9 cellular contexts compared by ENCODE assay signal in the genomic region with DNA sequence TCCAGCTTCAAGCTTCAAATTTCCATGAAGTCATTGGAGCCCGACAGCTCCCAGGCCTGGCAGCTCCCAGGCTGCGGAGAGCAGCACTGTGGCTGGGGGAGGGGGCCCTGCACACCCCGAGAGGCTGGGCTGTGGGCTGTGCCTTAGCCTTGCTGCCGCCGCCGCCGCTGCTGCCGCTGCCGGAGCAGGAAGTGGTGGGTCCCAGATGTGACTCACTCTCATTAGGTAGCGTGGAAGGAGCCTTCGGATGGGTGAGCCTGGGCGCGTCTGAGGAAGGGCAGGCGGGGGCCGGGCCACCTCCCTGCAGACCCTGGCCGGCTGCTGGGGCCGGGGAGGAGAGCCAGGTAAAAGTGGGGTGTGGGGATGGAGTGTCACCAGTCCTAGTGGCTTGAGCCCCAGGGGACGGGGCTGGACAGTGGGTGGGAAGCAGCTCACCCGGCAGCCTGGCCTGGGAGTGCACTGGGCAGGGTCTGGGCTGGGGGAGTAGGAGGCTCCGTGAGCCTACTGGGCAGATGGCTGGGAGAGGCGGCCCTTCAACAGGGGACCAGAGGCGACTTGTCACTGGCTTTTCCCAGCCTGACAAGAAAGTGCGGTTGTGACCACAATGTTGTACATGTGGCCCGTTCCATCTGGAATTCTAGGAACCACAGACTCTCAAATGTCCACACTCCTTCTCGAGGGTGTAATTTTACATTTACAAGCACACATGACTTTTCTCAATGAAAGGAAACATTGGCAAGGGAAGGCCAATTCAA. TPM values are rescaled to one million over a fixed set of nuclear protein-coding genes. Genes with fewer than 3 reads are reported as not detected.
A peak's percentile ranks its signal among the peaks of the same experiment; 100 is the strongest.
DNase-seq lines count a peak whose midpoint lies in the region; ATAC-seq, FAIRE-seq and TF ChIP-seq lines count a peak whose summit lies in the region.
"Had no signal": no experiment of that assay in that cellular context is flagged by ENCODE, and none has a peak within 500 bp of the region (broad histone marks: within the 10 kb centered on the region; RNA-seq: fewer than 3 reads in every experiment).

A gene (plus strand): TSS at position 215 of the 755 bp plus-strand sequence. CDS start 21,629 bp downstream, outside the sequence.

- peaks cover 0 to 37% (median 4%) of the 10 kb centered on the region in 3 donors for H3K4me1 ChIP-seq in gastroesophageal sphincter

- no peaks in the 10 kb centered on the region for H3K9me3 Mint-ChIP-seq in activated T-helper 1 cell treated with anti-CD3 and anti-CD28 coated beads, Interleukin-12 subunit alpha, Interleukin-12 subunit beta, Interleukin-2, Interleukin-4 antibody, amounts not matched to agents 30 ng/mL and 10 ng/mL and 1 ng/mL, durations not matched to agents 14 hours and 24 hours and 36 hours

- DNase-seq in NK-92 treated with Interleukin-12 subunit alpha and Interleukin-12 subunit beta, amount 100 ng/mL, for 24 hours (lab: John Stamatoyannopoulos, UW) = peak; percentile 81
- DNase-seq in NK-92 (lab: John Stamatoyannopoulos, UW; ENCODE audit: unreplicated experiment) (no peak), renal cortical epithelial cell (ENCODE audit: low read depth) (peak; percentile 73), urothelium cell line (ENCODE audit: low spot score) (peak; percentile 90)
- peak; percentile 79 for DNase-seq in activated T-helper 1 cell treated with anti-CD3 and anti-CD28 coated beads, Interleukin-12 subunit alpha, Interleukin-12 subunit beta, Interleukin-2, Interleukin-4 antibody, amounts not matched to agents 30 ng/mL and 10 ng/mL and 1 ng/mL, durations not matched to agents 14 hours and 24 hours and 36 hours (ENCODE audit: low spot score)

- no peaks in the 10 kb centered on the region for H3K27me3 ChIP-seq in gastroesophageal sphincter

- TF ChIP-seq EP300 in gastroesophageal sphincter (IDR thresholded peaks at IDR 0.05) = no peak

- H3K36me3 ChIP-seq in gastroesophageal sphincter = no peaks in the 10 kb centered on the region

- peak within 1 kb of the TSS in 1 of 2 donors; percentile 44 for H3K4me3 ChIP-seq in gastroesophageal sphincter

- intact Hi-C loops in activated T-helper 1 cell treated with anti-CD3 and anti-CD28 coated beads, Interleukin-12 subunit alpha, Interleukin-12 subunit beta, Interleukin-2, Interleukin-4 antibody, amounts not matched to agents 30 ng/mL and 10 ng/mL and 1 ng/mL, durations not matched to agents 14 hours and 24 hours and 36 hours (cut with micrococcal nuclease) = loop anchor here (1.0 to 5.0 kb wide), 4 partner anchors 8 to 416 kb away; a partner anchor contains a TSS

- peak within 1 kb of the TSS in 3 of 4 donors; percentile 51 to 65 (median 54) for H3K27ac ChIP-seq in gastroesophageal sphincter

- peaks cover 13% of the 10 kb centered on the region for H3K36me3 Mint-ChIP-seq in activated T-helper 1 cell treated with anti-CD3 and anti-CD28 coated beads, Interleukin-12 subunit alpha, Interleukin-12 subunit beta, Interleukin-2, Interleukin-4 antibody, amounts not matched to agents 30 ng/mL and 10 ng/mL and 1 ng/mL, durations not matched to agents 14 hours and 24 hours and 36 hours (ENCODE audit: low read depth)

- no peaks in the 10 kb centered on the region for H3K9me3 ChIP-seq in gastroesophageal sphincter

- TF ChIP-seq POLR2A in gastroesophageal sphincter (IDR thresholded peaks at IDR 0.05) = peak in 1 of 2 donors; percentile 11

- TF ChIP-seq CTCF in gastroesophageal sphincter (IDR thresholded peaks at IDR 0.05) = no peak

- peak within 1 kb of the TSS; percentile 96 for H3K27ac Mint-ChIP-seq in activated T-helper 1 cell treated with anti-CD3 and anti-CD28 coated beads, Interleukin-12 subunit alpha, Interleukin-12 subunit beta, Interleukin-2, Interleukin-4 antibody, amounts not matched to agents 30 ng/mL and 10 ng/mL and 1 ng/mL, durations not matched to agents 14 hours and 24 hours and 36 hours

- H3K4me1 Mint-ChIP-seq in activated T-helper 1 cell treated with anti-CD3 and anti-CD28 coated beads, Interleukin-12 subunit alpha, Interleukin-12 subunit beta, Interleukin-2, Interleukin-4 antibody, amounts not matched to agents 30 ng/mL and 10 ng/mL and 1 ng/mL, durations not matched to agents 14 hours and 24 hours and 36 hours (ENCODE audit: low read depth) = peaks cover 86% of the 10 kb centered on the region

- no peaks in the 10 kb centered on the region for H3K27me3 Mint-ChIP-seq in activated T-helper 1 cell treated with anti-CD3 and anti-CD28 coated beads, Interleukin-12 subunit alpha, Interleukin-12 subunit beta, Interleukin-2, Interleukin-4 antibody, amounts not matched to agents 30 ng/mL and 10 ng/mL and 1 ng/mL, durations not matched to agents 14 hours and 24 hours and 36 hours (ENCODE audit: insufficient read depth)

- FAIRE-seq in urothelium cell line (lab: Jason Lieb, UNC) = peak; percentile 95
- FAIRE-seq: A204.1 had no signal

- peak within 1 kb of the TSS; percentile 86 for H3K4me3 Mint-ChIP-seq in activated T-helper 1 cell treated with anti-CD3 and anti-CD28 coated beads, Interleukin-12 subunit alpha, Interleukin-12 subunit beta, Interleukin-2, Interleukin-4 antibody, amounts not matched to agents 30 ng/mL and 10 ng/mL and 1 ng/mL, durations not matched to agents 14 hours and 24 hours and 36 hours

- ATAC-seq in HG03066 (IDR thresholded peaks at IDR 0.05; ENCODE audit: low read depth, unreplicated experiment) (peak; percentile 85), gastroesophageal sphincter (peak; percentile 78)

- WGBS in gastroesophageal sphincter (ENCODE audit: low coverage in 1 of 2), 2 donors = 34 to 35% methylated on average over 5 to 13 of the region's 25 CpGs

TF ChIP-seq in PFSK-1, 5 proteins besides CTCF, POLR2A, EP300 and RAD21:
- TF ChIP-seq TAF1 (IDR thresholded peaks at IDR 0.05; ENCODE audit: borderline replicate concordance, insufficient read depth, low read length) = no peak
- peak; percentile 31; the same call in 1 of the 2 replicates for TF ChIP-seq POLR2AphosphoS5 (IDR thresholded peaks at IDR 0.05; ENCODE audit: low read depth, low read length)
- no peak for TF ChIP-seq SIN3A (IDR thresholded peaks at IDR 0.05; ENCODE audit: borderline replicate concordance, insufficient read depth, low read length)

RNA-seq across cellular contexts. Expression of the gene that starts here (rescaled TPM):
- polyA plus RNA-seq in PFSK-1 (2012; ENCODE audit: insufficient read length, low read depth) = 28.8 TPM
- total RNA-seq in activated T-helper 1 cell treated with anti-CD3 and anti-CD28 coated beads, Interleukin-12 subunit alpha, Interleukin-12 subunit beta, Interleukin-2, Interleukin-4 antibody, amounts not matched to agents 30 ng/mL and 10 ng/mL and 1 ng/mL, durations not matched to agents 14 hours and 24 hours and 36 hours = 78.0 and 81.9 TPM in 2 replicates
- total RNA-seq in gastroesophageal sphincter = 10 to 100 TPM; 12.7 to 23.5 (median 19.3) TPM
- total RNA-seq in renal cortical epithelial cell = 30.9 and 48.8 TPM in 2 replicates
